ENCODE assay signal across 21 cellular contexts in the genomic region with DNA sequence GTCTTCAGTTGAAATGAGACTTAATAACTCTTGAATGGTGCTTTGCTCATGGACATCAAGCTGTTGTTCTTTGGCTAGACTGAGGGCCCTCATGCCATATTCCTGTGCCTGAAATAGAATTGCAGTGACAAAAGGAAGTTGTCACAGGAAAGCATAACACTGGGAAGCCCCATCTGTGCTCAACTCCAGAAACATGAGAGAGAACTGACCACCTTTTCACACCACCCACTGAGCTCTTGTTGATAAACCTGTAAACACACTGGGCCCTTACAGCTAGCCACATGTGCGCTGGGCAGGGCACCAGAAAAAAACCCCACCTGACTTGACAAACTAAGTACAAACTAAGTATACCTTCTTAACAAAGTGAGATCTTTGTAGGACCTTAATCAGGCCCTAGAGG. TPM values are rescaled to one million over a fixed set of nuclear protein-coding genes. Genes with fewer than 3 reads are reported as not detected.
"Had no signal": no experiment of that assay in that cellular context is flagged by ENCODE, and none has a peak within 500 bp of the region (broad histone marks: within the 10 kb centered on the region; RNA-seq: fewer than 3 reads in every experiment).

No MANE protein-coding gene starts in this region.

- H3K4me1 ChIP-seq: psoas muscle had no signal

- H3K27me3 Mint-ChIP-seq: activated CD4-positive, alpha-beta T cell treated with anti-CD3 and anti-CD28 coated beads, Interleukin-2, amount 10 ng/mL, durations not matched to agents 7 days and 5 days; activated T-helper 17 cell treated with anti-CD3 and anti-CD28 coated beads, Interleukin-2, amount 50 U/mL, for 72 hours; dendritic cell treated with granulocyte-macrophage colony-stimulating factor and Interleukin-4, amounts not matched to agents 40 ng/mL and 50 ng/mL, for 4 days; stimulated activated naive CD8-positive, alpha-beta T cell treated with anti-CD3 and anti-CD28 coated beads, Interleukin-15, Interleukin-2, amounts not matched to agents 100 ng/mL and 50 ng/mL, for 24 hours had no signal

- H3K27ac ChIP-seq: left ventricle myocardium inferior, psoas muscle, right lobe of liver, testis had no signal

- H3K4me3 ChIP-seq: left ventricle myocardium inferior, psoas muscle, right lobe of liver, smooth muscle cell, testis had no signal

- ATAC-seq: activated T-helper 17 cell treated with anti-CD3 and anti-CD28 coated beads, Interleukin-2, amount 50 U/mL, for 72 hours; psoas muscle had no signal

- H3K36me3 ChIP-seq: left ventricle myocardium inferior, right lobe of liver had no signal

- H3K4me1 Mint-ChIP-seq: activated CD4-positive, alpha-beta T cell treated with anti-CD3 and anti-CD28 coated beads, Interleukin-2, amount 10 ng/mL, durations not matched to agents 7 days and 5 days; activated T-helper 17 cell treated with anti-CD3 and anti-CD28 coated beads, Interleukin-2, amount 50 U/mL, for 72 hours; neural crest cell had no signal

- H3K9me3 Mint-ChIP-seq: activated CD4-positive, alpha-beta T cell treated with anti-CD3 and anti-CD28 coated beads, Interleukin-2, amount 10 ng/mL, durations not matched to agents 7 days and 5 days; activated T-helper 17 cell treated with anti-CD3 and anti-CD28 coated beads, Interleukin-2, amount 50 U/mL, for 72 hours; dendritic cell treated with granulocyte-macrophage colony-stimulating factor and Interleukin-4, amounts not matched to agents 40 ng/mL and 50 ng/mL, for 4 days; endodermal cell; neural crest cell; stimulated activated naive CD8-positive, alpha-beta T cell treated with anti-CD3 and anti-CD28 coated beads, Interleukin-15, Interleukin-2, amounts not matched to agents 100 ng/mL and 50 ng/mL, for 24 hours had no signal

- H3K4me3 Mint-ChIP-seq: activated CD4-positive, alpha-beta T cell treated with anti-CD3 and anti-CD28 coated beads, Interleukin-2, amount 10 ng/mL, durations not matched to agents 7 days and 5 days; activated T-helper 17 cell treated with anti-CD3 and anti-CD28 coated beads, Interleukin-2, amount 50 U/mL, for 72 hours; dendritic cell treated with granulocyte-macrophage colony-stimulating factor and Interleukin-4, amounts not matched to agents 40 ng/mL and 50 ng/mL, for 4 days; endodermal cell; neural crest cell; stimulated activated naive CD8-positive, alpha-beta T cell treated with anti-CD3 and anti-CD28 coated beads, Interleukin-15, Interleukin-2, amounts not matched to agents 100 ng/mL and 50 ng/mL, for 24 hours had no signal

- H3K4me2 ChIP-seq: smooth muscle cell had no signal

- DNase-seq: activated CD4-positive, alpha-beta T cell treated with anti-CD3 and anti-CD28 coated beads, Interleukin-2, amount 10 ng/mL, durations not matched to agents 7 days and 5 days; activated CD4-positive, CD25-positive, alpha-beta regulatory T cell; activated naive CD4-positive, alpha-beta T cell treated with Interleukin-2 at 50 U/mL for 16 hours; anterior cingulate cortex; cerebellar nuclear complex; endodermal cell; islet precursor cell; left ventricle myocardium inferior; mesendoderm; psoas muscle; right lobe of liver; stimulated activated CD4-positive, alpha-beta T cell treated with anti-CD3 and anti-CD28 coated beads, Interleukin-4, amount 100 ng/mL, for 4 hours; stimulated activated CD8-positive, alpha-beta memory T cell treated with anti-CD3 and anti-CD28 coated beads, Interleukin-4, amount 100 ng/mL, for 48 hours; testis had no signal

- H3K27ac Mint-ChIP-seq: activated CD4-positive, alpha-beta T cell treated with anti-CD3 and anti-CD28 coated beads, Interleukin-2, amount 10 ng/mL, durations not matched to agents 7 days and 5 days; activated T-helper 17 cell treated with anti-CD3 and anti-CD28 coated beads, Interleukin-2, amount 50 U/mL, for 72 hours; dendritic cell treated with granulocyte-macrophage colony-stimulating factor and Interleukin-4, amounts not matched to agents 40 ng/mL and 50 ng/mL, for 4 days; endodermal cell; stimulated activated naive CD8-positive, alpha-beta T cell treated with anti-CD3 and anti-CD28 coated beads, Interleukin-15, Interleukin-2, amounts not matched to agents 100 ng/mL and 50 ng/mL, for 24 hours had no signal

- H3K9me3 ChIP-seq: left ventricle myocardium inferior, psoas muscle, right lobe of liver, testis had no signal

- H3K27me3 ChIP-seq: right lobe of liver, testis had no signal

RNA-seq across cellular contexts. Expression of a gene that starts 25.1 kb away (rescaled TPM):
- total RNA-seq: T-helper 2 cell treated with Interferon-gamma antibody and Interleukin-4, amounts not matched to agents 100 ng/mL and 5 ng/mL, for 36 hours had no signal

RNA-seq across cellular contexts. Expression of a gene that starts 50.2 kb away (rescaled TPM):
- total RNA-seq: osteoblast had no signal
